Comparison of ENCODE assay signal across 9 cellular contexts in genomic region chr18:12597775-12598174, GRCh38.
DNase-seq lines count a peak whose midpoint lies in the region; ATAC-seq, FAIRE-seq and TF ChIP-seq lines count a peak whose summit lies in the region.
"Had no signal": no experiment of that assay in that cellular context is flagged by ENCODE, and none has a peak within 500 bp of the region (broad histone marks: within the 10 kb centered on the region; RNA-seq: fewer than 3 reads in every experiment).

No MANE protein-coding gene starts in this region.

- BruUV-seq in endothelial cell of umbilical vein (replicated peaks; lab: Mats Ljungman, UMichigan): no TSS peak

- ATAC-seq in GM21786 (IDR thresholded peaks at IDR 0.05; ENCODE audit: unreplicated experiment): no peak
- no peak for ATAC-seq in HG02588 (IDR thresholded peaks at IDR 0.05; ENCODE audit: unreplicated experiment)

- H4K20me1 ChIP-seq in endothelial cell of umbilical vein (replicated peaks; ENCODE audit: control insufficient read depth, extremely low read depth, insufficient read depth, low read length): peaks cover 2% of the 10 kb centered on the region

- peak; percentile 75 for FAIRE-seq in endothelial cell of umbilical vein (lab: Jason Lieb, UNC)

- TF ChIP-seq POLR2A in endothelial cell of umbilical vein (IDR thresholded peaks at IDR 0.05; ENCODE audit: low read depth, low read length): peak; percentile 24

- H4K8ac ChIP-seq in mesenchymal stem cell (ENCODE audit: low read length): peak overlapping the region; percentile 10

- H3K18ac ChIP-seq in mesenchymal stem cell (ENCODE audit: low read depth in 1 of 2, low read length in 2 of 2): peak overlapping the region; percentile 52 to 64

- peaks cover 58% of the 10 kb centered on the region for H3K4me1 ChIP-seq in endothelial cell of umbilical vein (ENCODE audit: control insufficient read depth, extremely low read depth, insufficient read depth, low read length)
- peaks cover 9% of the 10 kb centered on the region for H3K4me1 ChIP-seq in mesenchymal stem cell (ENCODE audit: control insufficient read depth, insufficient read depth, low read depth, low read length)

- peaks cover 63% of the 10 kb centered on the region for H3K79me2 ChIP-seq in endothelial cell of umbilical vein (ENCODE audit: control insufficient read depth, insufficient read depth, low read length)

- H3K79me1 ChIP-seq in mesenchymal stem cell (replicated peaks; ENCODE audit: low read length, poor library complexity, severe bottlenecking): peaks cover 14% of the 10 kb centered on the region

- H2BK12ac ChIP-seq in mesenchymal stem cell (ENCODE audit: low read length in 2 of 2): no peak overlapping the region

- H2BK15ac ChIP-seq in mesenchymal stem cell (ENCODE audit: low read depth, poor library complexity, severe bottlenecking): no peak overlapping the region

- H4K91ac ChIP-seq in mesenchymal stem cell (ENCODE audit: low read length): no peak overlapping the region

- DNase-seq in Ammon's horn (ENCODE audit: low spot score) (peak; percentile 9), M059J (ENCODE audit: low read depth) (peak; percentile 84), endothelial cell of umbilical vein (ENCODE audit: low read depth, low spot score) (peak; percentile 79), mesenchymal stem cell (peak; percentile 76), NCI-H510A treated with DMSO at 0.1 percent for 48 hours (lab: John Stamatoyannopoulos, UW) (no peak), posterior vena cava (ENCODE audit: low spot score) (no peak)
- DNase-seq: MV-4-11 had no signal

- POLR2A ChIA-PET in endothelial cell of umbilical vein (lab: Charles Lee): interaction anchor here (0.9 kb wide), 1 partner anchor 9 kb away, joined by 7 read pairs; no protein-coding TSS in a partner anchor

- no peak overlapping the region for H2AK5ac ChIP-seq in mesenchymal stem cell (ENCODE audit: low read length, severe bottlenecking)

- H3K9ac ChIP-seq in endothelial cell of umbilical vein (replicated peaks; ENCODE audit: extremely low read depth, insufficient read depth, low read length) (peak overlapping the region; percentile 64), mesenchymal stem cell (ENCODE audit: low read length) (peak overlapping the region; percentile 52)

- intact Hi-C loops in endothelial cell of umbilical vein (cut with micrococcal nuclease) (loop anchor here (2.0 to 5.0 kb wide), 2 partner anchors 45 to 61 kb away; partner anchors contain the start of gene SPIRE1), posterior vena cava (cut with DNase I) (no loop called here)

- no peaks in the 10 kb centered on the region for H3K36me3 ChIP-seq in endothelial cell of umbilical vein (ENCODE audit: control insufficient read depth in 2 of 2, extremely low read depth in 1 of 2, insufficient read depth in 2 of 2, low read length in 2 of 2)
- H3K36me3 ChIP-seq in mesenchymal stem cell (ENCODE audit: control insufficient read depth in 1 of 2, insufficient read depth in 2 of 2, low read depth in 1 of 2, low read length in 2 of 2): no peaks in the 10 kb centered on the region

- peak overlapping the region in 1 of 2 experiments; percentile 33 for H3K14ac ChIP-seq in mesenchymal stem cell (ENCODE audit: low read length in 2 of 2)

- peak overlapping the region; percentile 87 for H3K27ac ChIP-seq in endothelial cell of umbilical vein (ENCODE audit: insufficient read depth, low read depth, low read length)
- peak overlapping the region; percentile 89 for H3K27ac ChIP-seq in mesenchymal stem cell (ENCODE audit: low read length, poor library complexity, severe bottlenecking)

- H2BK120ac ChIP-seq in mesenchymal stem cell (ENCODE audit: low read depth, low read length): no peak overlapping the region

- peak overlapping the region; percentile 84 for H3K4me2 ChIP-seq in endothelial cell of umbilical vein (ENCODE audit: insufficient read depth, low read length)
- H3K4me2 ChIP-seq in mesenchymal stem cell (ENCODE audit: low read length, poor library complexity, severe bottlenecking): peak overlapping the region; percentile 21

- no peak overlapping the region for H3K4ac ChIP-seq in mesenchymal stem cell (ENCODE audit: low read depth in 1 of 2, low read length in 2 of 2)

- no peak overlapping the region for H2AFZ ChIP-seq in endothelial cell of umbilical vein (ENCODE audit: low read depth, low read length)
- no peak overlapping the region for H2AFZ ChIP-seq in mesenchymal stem cell (ENCODE audit: low read depth, low read length)

- no peaks in the 10 kb centered on the region for H3K27me3 ChIP-seq in endothelial cell of umbilical vein (ENCODE audit: control insufficient read depth in 2 of 2, insufficient read depth in 2 of 2, low read length in 2 of 2)
- no peaks in the 10 kb centered on the region for H3K27me3 ChIP-seq in mesenchymal stem cell (ENCODE audit: control insufficient read depth in 1 of 2, insufficient read depth in 1 of 2, low read length in 2 of 2)

- no peak for TF ChIP-seq CTCF in endothelial cell of umbilical vein (IDR thresholded peaks at IDR 0.05; ENCODE audit: extremely low read depth in 1 of 2, insufficient read depth in 1 of 2, low read depth in 1 of 2, low read length in 2 of 2)

- H2BK5ac ChIP-seq in mesenchymal stem cell (ENCODE audit: low read depth, low read length, poor library complexity, severe bottlenecking): no peak overlapping the region

- dilution Hi-C loops in endothelial cell of umbilical vein (cut with MboI; ENCODE audit: extremely low pct_ligation_motif_present, low sequenced_read_pairs): no loop called here

- no peaks in the 10 kb centered on the region for H3K9me1 ChIP-seq in endothelial cell of umbilical vein (replicated peaks; ENCODE audit: control insufficient read depth, extremely low read depth, insufficient read depth, low read length)

- 0% methylated on average over 2 of the region's 5 CpGs for WGBS in mesenchymal stem cell

- H3K23ac ChIP-seq in mesenchymal stem cell (ENCODE audit: low read length in 2 of 2): no peak overlapping the region

- no peak overlapping the region for H3K4me3 ChIP-seq in endothelial cell of umbilical vein (replicated peaks in 1 of 3; ENCODE audit: insufficient read depth in 1 of 3, low read depth in 1 of 3, low read length in 3 of 3)
- H3K4me3 ChIP-seq in mesenchymal stem cell (ENCODE audit: insufficient read depth in 1 of 2, low read depth in 1 of 2, low read length in 2 of 2): no peak overlapping the region

- CTCF ChIA-PET in endothelial cell of umbilical vein (lab: Charles Lee): interaction anchor here (0.8 to 3.0 kb wide), 8 partner anchors 9 to 45 kb away, joined by 3 to 20 read pairs (median 4); no protein-coding TSS in a partner anchor

- H3K9me3 ChIP-seq in endothelial cell of umbilical vein (replicated peaks; ENCODE audit: control insufficient read depth, insufficient read depth, low read length): no peaks in the 10 kb centered on the region
- H3K9me3 ChIP-seq in mesenchymal stem cell (ENCODE audit: control insufficient read depth, low read length): no peaks in the 10 kb centered on the region

TF ChIP-seq in endothelial cell of umbilical vein, 7 proteins besides CTCF, POLR2A, EP300 and RAD21:
- peak; percentile 17 for TF ChIP-seq MYC (IDR thresholded peaks at IDR 0.05; ENCODE audit: low read depth, low read length)
- peak; percentile 48 for TF ChIP-seq FOS (IDR thresholded peaks at IDR 0.05; ENCODE audit: borderline replicate concordance, insufficient read depth, low read length)
- TF ChIP-seq EZH2 (IDR thresholded peaks at IDR 0.05; ENCODE audit: borderline replicate concordance, low read depth, low read length, severe bottlenecking): no peak
- TF ChIP-seq GATA2 (IDR thresholded peaks at IDR 0.05; ENCODE audit: insufficient read depth, insufficient read length, low read depth, low read length): peak; percentile 36
- TF ChIP-seq POLR2AphosphoS5 (IDR thresholded peaks at IDR 0.05; ENCODE audit: insufficient read depth, low read depth, low read length): peak; percentile 62
- no peak for TF ChIP-seq MAX (IDR thresholded peaks at IDR 0.05; ENCODE audit: insufficient read depth, insufficient read length)
- TF ChIP-seq JUN (IDR thresholded peaks at IDR 0.05; ENCODE audit: borderline replicate concordance, insufficient read depth, insufficient read length, low read depth): peak; percentile 9

Comparison
In these comparisons a context has a peak if more than half of its experiments do, and no peak if none do; other contexts are left out.
1. DNase-seq: peak in Ammon's horn (single experiment), M059J (single experiment), endothelial cell of umbilical vein (single experiment) and mesenchymal stem cell (single experiment); none in NCI-H510A treated with DMSO at 0.1 percent for 48 hours (single experiment) and posterior vena cava (single experiment).